In genomic region chr3:58306662-58307286, GRCh38 we compare ENCODE assay signal across 8 cellular contexts. TPM values are rescaled to one million over a fixed set of nuclear protein-coding genes. Genes with fewer than 3 reads are reported as not detected.
DNase-seq lines count a peak whose midpoint lies in the region; ATAC-seq and TF ChIP-seq lines count a peak whose summit lies in the region.

No MANE protein-coding gene starts in this region.

- H3K9ac ChIP-seq in endodermal cell (ENCODE audit: extremely low read depth, low read length, poor library complexity, severe bottlenecking) (peak overlapping the region; percentile 93), mucosa of rectum (ENCODE audit: low read depth in 1 of 2, low read length in 2 of 2) (peak overlapping the region; percentile 92 to 97)

- peak overlapping the region; percentile 87 for H3K4me3 ChIP-seq in endodermal cell (ENCODE audit: low read length)
- peak overlapping the region; percentile 96 to 97 for H3K4me3 ChIP-seq in mucosa of rectum (ENCODE audit: low read length in 2 of 2)
- peak overlapping the region; percentile 65 to 92 (median 87) for H3K4me3 ChIP-seq in transverse colon

- TF ChIP-seq EP300 in transverse colon (IDR thresholded peaks at IDR 0.05; ENCODE audit: low read depth) = no peak

- in situ Hi-C loops in transverse colon (cut with MboI; ENCODE audit: low pct_ligation_motif_present in 1 of 4, low pct_unique_long_range_greater_than_20kb in 1 of 4, low sequenced_read_pairs in 3 of 4) = loop anchor here in 1 of 4 donors (25.0 kb wide), 1 partner anchor 231 kb away; the partner anchor contains the start of gene ACOX2

- peak; percentile 23 for TF ChIP-seq POLR2A in transverse colon (IDR thresholded peaks at IDR 0.05)

- POLR2A ChIA-PET in activated CD4-positive, alpha-beta T cell treated with anti-CD3 and anti-CD28 coated beads, Interleukin-2, amount 10 ng/mL, durations not matched to agents 7 days and 5 days (lab: Charles Lee) = interaction anchor here (0.7 to 0.8 kb wide), 2 partner anchors 108 to 154 kb away, joined by 3 read pairs; no protein-coding TSS in a partner anchor

- CTCF ChIA-PET in activated CD4-positive, alpha-beta T cell treated with anti-CD3 and anti-CD28 coated beads, Interleukin-2, amount 10 ng/mL, durations not matched to agents 7 days and 5 days (lab: Charles Lee) = interaction anchor here (0.7 to 4.8 kb wide), 59 partner anchors 10 to 325 kb away, joined by 3 to 26 read pairs (median 5); partner anchors contain the start of genes ABHD6, ACOX2 and KCTD6

- WGBS in endodermal cell (ENCODE audit: insufficient coverage in 1 of 2, insufficient read length in 1 of 2), 2 experiments = 1% methylated on average over 18 to 19 of the region's 19 CpGs
- 0 to 1% methylated on average over 12 to 19 of the region's 19 CpGs for WGBS in transverse colon (ENCODE audit: low coverage in 1 of 2), 2 donors

- intact Hi-C loops in transverse colon (cut with DNase I; ENCODE audit: low total_unique reads) = loop anchor here (5.0 kb wide), 1 partner anchor 69 kb away; the partner anchor contains the start of gene ABHD6

- ATAC-seq in GM21737 (IDR thresholded peaks at IDR 0.05; ENCODE audit: unreplicated experiment) = no peak

- H3K9me3 Mint-ChIP-seq in activated CD4-positive, alpha-beta T cell treated with anti-CD3 and anti-CD28 coated beads, Interleukin-2, amount 10 ng/mL, durations not matched to agents 7 days and 5 days = no peaks in the 10 kb centered on the region
- no peaks in the 10 kb centered on the region for H3K9me3 Mint-ChIP-seq in endodermal cell

- H3K4me1 Mint-ChIP-seq in activated CD4-positive, alpha-beta T cell treated with anti-CD3 and anti-CD28 coated beads, Interleukin-2, amount 10 ng/mL, durations not matched to agents 7 days and 5 days = peaks cover 35% of the 10 kb centered on the region
- peaks cover 17% of the 10 kb centered on the region for H3K4me1 Mint-ChIP-seq in endodermal cell

- H3K4me3 Mint-ChIP-seq in activated CD4-positive, alpha-beta T cell treated with anti-CD3 and anti-CD28 coated beads, Interleukin-2, amount 10 ng/mL, durations not matched to agents 7 days and 5 days = peak overlapping the region; percentile 93
- peak overlapping the region; percentile 98 for H3K4me3 Mint-ChIP-seq in endodermal cell

- H3K27me3 Mint-ChIP-seq in activated CD4-positive, alpha-beta T cell treated with anti-CD3 and anti-CD28 coated beads, Interleukin-2, amount 10 ng/mL, durations not matched to agents 7 days and 5 days = peaks cover 9% of the 10 kb centered on the region
- H3K27me3 Mint-ChIP-seq in endodermal cell (ENCODE audit: insufficient read depth) = peaks cover 13% of the 10 kb centered on the region

- peak; percentile 16 for DNase-seq in activated gamma-delta T cell treated with Interleukin-2 at 50 U/mL for 16 hours
- DNase-seq in activated gamma-delta T cell (lab: John Stamatoyannopoulos, UW) = no peak
- DNase-seq in HT-29 (ENCODE audit: low spot score) = peak; percentile 30
- DNase-seq in activated CD4-positive, alpha-beta T cell treated with anti-CD3 and anti-CD28 coated beads, Interleukin-2, amount 10 ng/mL, durations not matched to agents 7 days and 5 days = peak; percentile 29
- DNase-seq in endodermal cell = peak; percentile 81
- peak; percentile 43 for DNase-seq in transverse colon

- H3K4me1 ChIP-seq in endodermal cell (ENCODE audit: control insufficient read depth, insufficient read depth, low read length) (peaks cover 9% of the 10 kb centered on the region), mucosa of rectum (ENCODE audit: control insufficient read depth in 2 of 2, insufficient read depth in 2 of 2, low read length in 2 of 2) (peaks cover 18% of the 10 kb centered on the region in 2 donors), transverse colon (peaks cover 12 to 27% (median 23%) of the 10 kb centered on the region in 4 donors)

- H3K27ac Mint-ChIP-seq in activated CD4-positive, alpha-beta T cell treated with anti-CD3 and anti-CD28 coated beads, Interleukin-2, amount 10 ng/mL, durations not matched to agents 7 days and 5 days = peak overlapping the region; percentile 99
- peak overlapping the region; percentile 100 for H3K27ac Mint-ChIP-seq in endodermal cell

- TF ChIP-seq CTCF in endodermal cell (conservative IDR thresholded peaks at IDR 0.05) (peak; percentile 38), transverse colon (IDR thresholded peaks at IDR 0.05) (peak in 3 of 5 experiments; percentile 27 to 69 (median 42))

- H3K27me3 ChIP-seq in endodermal cell (ENCODE audit: control insufficient read depth, insufficient read depth, low read length, poor library complexity, severe bottlenecking) (peaks cover 11% of the 10 kb centered on the region), mucosa of rectum (ENCODE audit: control insufficient read depth in 2 of 2, insufficient read depth in 2 of 2, low read length in 2 of 2) (peaks cover 0 to 3% of the 10 kb centered on the region in 2 donors), transverse colon (peaks cover 5% of the 10 kb centered on the region)

- peaks cover 21% of the 10 kb centered on the region for H3K36me3 Mint-ChIP-seq in activated CD4-positive, alpha-beta T cell treated with anti-CD3 and anti-CD28 coated beads, Interleukin-2, amount 10 ng/mL, durations not matched to agents 7 days and 5 days (ENCODE audit: low read depth)
- peaks cover 32% of the 10 kb centered on the region for H3K36me3 Mint-ChIP-seq in endodermal cell (ENCODE audit: low read depth)

- peak overlapping the region; percentile 92 for H3K27ac ChIP-seq in endodermal cell (ENCODE audit: low read depth, low read length)
- H3K27ac ChIP-seq in mucosa of rectum (ENCODE audit: low read depth in 2 of 2, low read length in 2 of 2) = peak overlapping the region; percentile 97 to 98
- peak overlapping the region; percentile 95 to 96 (median 96) for H3K27ac ChIP-seq in transverse colon

- H3K9me3 ChIP-seq in endodermal cell (ENCODE audit: control insufficient read depth, low read length) (no peaks in the 10 kb centered on the region), mucosa of rectum (ENCODE audit: control insufficient read depth in 2 of 2, low read length in 2 of 2) (no peaks in the 10 kb centered on the region), transverse colon (no peaks in the 10 kb centered on the region)

- H3K36me3 ChIP-seq in endodermal cell (ENCODE audit: control insufficient read depth, insufficient read depth, low read length) = peaks cover 36% of the 10 kb centered on the region
- H3K36me3 ChIP-seq in mucosa of rectum (ENCODE audit: control insufficient read depth in 2 of 2, insufficient read depth in 2 of 2, low read length in 2 of 2) = peaks cover 17 to 27% of the 10 kb centered on the region in 2 donors
- peaks cover 0 to 17% (median 8%) of the 10 kb centered on the region in 4 donors for H3K36me3 ChIP-seq in transverse colon

RNA-seq across cellular contexts. Expression of gene HTD2, which starts 0.5 kb away (rescaled TPM):
- total RNA-seq in HT-29 (2014; rRNA removed; shearing (Covaris generic)) = 0.34 and 1.3 TPM in 2 replicates
- total RNA-seq in activated CD4-positive, alpha-beta T cell treated with anti-CD3 and anti-CD28 coated beads, Interleukin-2, amount 10 ng/mL, durations not matched to agents 7 days and 5 days = 1 to 10 TPM; 6.2 to 7.0 TPM
- 10 to 100 TPM; 10.5 to 13.7 TPM for total RNA-seq in endodermal cell
- polyA plus RNA-seq in endodermal cell (2013, experiment 1 of 2) = 11.7 TPM
- polyA plus RNA-seq in endodermal cell (2013, experiment 2 of 2) = 8.9 TPM
- 10 to 100 TPM in 3 of 4 donors, not detected in 1; 11.1 to 16.9 (median 16.7) TPM for total RNA-seq in transverse colon

RNA-seq across cellular contexts. Expression of gene RPP14, which starts 0.7 kb away (rescaled TPM):
- total RNA-seq in HT-29 (2014; rRNA removed; shearing (Covaris generic)) = 6.5 and 8.1 TPM in 2 replicates
- 10 to 100 TPM; 12.7 to 15.4 TPM for total RNA-seq in activated CD4-positive, alpha-beta T cell treated with anti-CD3 and anti-CD28 coated beads, Interleukin-2, amount 10 ng/mL, durations not matched to agents 7 days and 5 days
- 10 to 100 TPM; 22.0 to 23.6 TPM for total RNA-seq in endodermal cell
- polyA plus RNA-seq in endodermal cell (2013, experiment 1 of 2) = 12.6 TPM
- 13.5 TPM for polyA plus RNA-seq in endodermal cell (2013, experiment 2 of 2)
- total RNA-seq in transverse colon = 10 to 100 TPM in 3 of 4 donors, 1 to 10 TPM in 1; 9.2 to 25.1 (median 18.8) TPM

RNA-seq across cellular contexts. Expression of gene PXK, which starts 25.9 kb away (rescaled TPM):
- total RNA-seq in HT-29 (2014; rRNA removed; shearing (Covaris generic)) = 0.23 and 0.89 TPM in 2 replicates
- 10 to 100 TPM; 30.3 to 40.2 TPM for total RNA-seq in activated CD4-positive, alpha-beta T cell treated with anti-CD3 and anti-CD28 coated beads, Interleukin-2, amount 10 ng/mL, durations not matched to agents 7 days and 5 days
- total RNA-seq in endodermal cell (10 to 100 TPM; 16.0 to 22.0 TPM), transverse colon (10 to 100 TPM in 3 of 4 donors, 1 to 10 TPM in 1; 7.6 to 29.5 (median 16.6) TPM)
- 10.3 TPM for polyA plus RNA-seq in endodermal cell (2013, experiment 1 of 2)
- polyA plus RNA-seq in endodermal cell (2013, experiment 2 of 2) = 10.2 TPM
